Comparison of ENCODE assay signal across 24 cellular contexts in the genomic region with DNA sequence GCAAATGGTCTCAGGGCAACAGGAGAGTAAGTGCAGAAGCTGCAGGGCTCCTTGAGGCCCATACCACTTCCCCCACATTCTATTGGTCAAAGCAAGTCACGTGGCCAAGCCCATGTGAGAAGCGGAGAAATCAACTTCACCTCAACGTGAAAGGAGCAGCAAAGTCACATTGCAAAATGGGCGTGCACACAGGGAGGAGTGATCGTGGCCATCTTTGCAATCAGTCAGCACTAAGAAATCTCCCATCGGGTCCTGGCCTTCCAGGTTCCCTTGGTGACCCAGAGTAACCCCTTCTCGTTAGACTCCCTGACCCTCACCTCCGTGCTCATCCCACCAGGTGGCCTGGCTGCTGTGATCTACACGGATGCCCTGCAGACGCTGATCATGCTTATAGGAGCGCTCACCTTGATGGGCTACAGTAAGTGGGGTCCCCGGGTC. TPM values are rescaled to one million over a fixed set of nuclear protein-coding genes. Genes with fewer than 3 reads are reported as not detected.
DNase-seq lines count a peak whose midpoint lies in the region; ATAC-seq and TF ChIP-seq lines count a peak whose summit lies in the region.
"Had no signal": no experiment of that assay in that cellular context is flagged by ENCODE, and none has a peak within 500 bp of the region (broad histone marks: within the 10 kb centered on the region; RNA-seq: fewer than 3 reads in every experiment).

No MANE protein-coding gene starts in this region.

- H3K4me1 ChIP-seq in Karpas-422 (ENCODE audit: low read length) (no peaks in the 10 kb centered on the region), iPS DF 6.9 (ENCODE audit: control insufficient read depth, insufficient read depth, low read length) (no peaks in the 10 kb centered on the region; the same call in 1 of the 2 replicates)

- no peak for TF ChIP-seq CTCF in GM10248 (IDR thresholded peaks at IDR 0.05; ENCODE audit: control extremely low read depth, extremely low read depth, low read depth, missing control alignments)

- H2AFZ ChIP-seq in Karpas-422 (ENCODE audit: low read length) = 0 out of 2 replicates have a peak overlapping the region, but pooled peaks have one; percentile 49

- H3K27ac ChIP-seq in Karpas-422 (ENCODE audit: low read length) (no peak overlapping the region), iPS DF 6.9 (ENCODE audit: low read length) (no peak overlapping the region)

- H3K36me3 ChIP-seq in Karpas-422 (ENCODE audit: insufficient read depth, low read length) (no peaks in the 10 kb centered on the region), iPS DF 6.9 (ENCODE audit: control insufficient read depth, insufficient read depth, low read length) (no peaks in the 10 kb centered on the region)

- no peak overlapping the region for H3K4me2 ChIP-seq in Karpas-422 (ENCODE audit: low read depth, low read length, poor library complexity, severe bottlenecking)

- no CpG with 5 or more reads among the region's 12 CpGs for WGBS in iPS DF 6.9 (ENCODE audit: insufficient coverage, insufficient read length)

- no peaks in the 10 kb centered on the region for H4K20me1 ChIP-seq in Karpas-422 (ENCODE audit: insufficient read depth, low read depth, low read length)

- POLR2A ChIA-PET in GM10248 (lab: Yijun Ruan, JAX) = no interaction called here

- in situ Hi-C loops in SK-MEL-5 (cut with HindIII; ENCODE audit: low pct_unique_long_range_greater_than_20kb, low sequenced_read_pairs) = no loop called here

- no peak overlapping the region for H3K4me3 ChIP-seq in Karpas-422 (ENCODE audit: low read length)
- no peak overlapping the region for H3K4me3 ChIP-seq in iPS DF 6.9 (ENCODE audit: low read length)

- H3K9me2 ChIP-seq in Karpas-422 (replicated peaks; ENCODE audit: insufficient read depth, low read length) = no peaks in the 10 kb centered on the region

- CTCF ChIA-PET in GM10248 (lab: Yijun Ruan, JAX) = no interaction called here

- peak; percentile 6 for DNase-seq in ELF-1 (ENCODE audit: low read depth, low spot score)
- DNase-seq in Karpas-422 = peak; percentile 77
- peak; percentile 19 for DNase-seq in SK-MEL-5 (ENCODE audit: low read depth, low spot score)
- DNase-seq in iPS DF 6.9 (ENCODE audit: low read depth, low spot score) = peak; percentile 9
- DNase-seq in sciatic nerve (ENCODE audit: low spot score) = no peak
- DNase-seq in activated naive CD4-positive, alpha-beta T cell treated with Interleukin-2 at 50 U/mL for 16 hours = no peak
- DNase-seq in GM10248 (ENCODE audit: extremely low spot score) = no peak
- DNase-seq: activated CD4-positive, alpha-beta memory T cell treated with anti-CD3 and anti-CD28 coated beads, Interleukin-2, amount 10 ng/mL, durations not matched to agents 7 days and 5 days; activated CD8-positive, alpha-beta memory T cell treated with anti-CD3 and anti-CD28 coated beads, Interleukin-2, amount 50 U/mL, for 4 hours; activated naive CD4-positive, alpha-beta T cell; central memory CD4-positive, alpha-beta T cell; cortex of kidney; DMS153; effector memory CD8-positive, alpha-beta T cell; kidney; NCI-H1436; NCI-H2081; NCI-H345; NCI-H774; right cardiac atrium; stimulated activated naive CD8-positive, alpha-beta T cell treated with anti-CD3 and anti-CD28 coated beads, Interleukin-15, amount 100 ng/mL, for 72 hours; T-helper 17 cell had no signal

- intact Hi-C loops in sciatic nerve (cut with DNase I) = no loop called here

- H3K9me3 ChIP-seq in Karpas-422 (ENCODE audit: low read length) (no peaks in the 10 kb centered on the region), iPS DF 6.9 (ENCODE audit: control insufficient read depth, insufficient read depth, low read length) (no peaks in the 10 kb centered on the region)

- no peak overlapping the region for H3K9ac ChIP-seq in Karpas-422 (ENCODE audit: low read length)

- ATAC-seq in sciatic nerve = no peak
- ATAC-seq in activated CD4-positive, CD25-positive, alpha-beta regulatory T cell treated with anti-CD3 and anti-CD28 coated beads, Interleukin-2, amount 50 U/mL, for 24 hours = no peak
- ATAC-seq: effector memory CD8-positive, alpha-beta T cell; right cardiac atrium; stimulated activated naive CD8-positive, alpha-beta T cell treated with anti-CD3 and anti-CD28 coated beads, Interleukin-15, amount 100 ng/mL, for 72 hours; T-helper 17 cell had no signal

- H3K27me3 ChIP-seq in Karpas-422 (ENCODE audit: low read length) = no peaks in the 10 kb centered on the region
- no peaks in the 10 kb centered on the region for H3K27me3 ChIP-seq in iPS DF 6.9 (ENCODE audit: control insufficient read depth, insufficient read depth, low read length)

- no peaks in the 10 kb centered on the region for H3K79me2 ChIP-seq in Karpas-422 (ENCODE audit: low read length)

RNA-seq across cellular contexts. Expression of a gene that starts 38.0 kb away (rescaled TPM):
- total RNA-seq in Karpas-422 (2014; rRNA removed; shearing (Covaris generic); ENCODE audit: low replicate concordance) = 0.11 and 0.15 TPM in 2 replicates
- 0.05 TPM in 1 of 2 replicates, not detected in the other for total RNA-seq in SK-MEL-5 (2014; rRNA removed; shearing (Covaris generic))
- not detected in 2 replicates for polyA plus RNA-seq in SK-MEL-5 (2015; cell fraction: cytosol; rRNA removed)
- polyA plus RNA-seq in SK-MEL-5 (2015; cell fraction: nucleus; rRNA removed) = 0.19 and 0.43 TPM in 2 replicates
- not detected for total RNA-seq in sciatic nerve
- total RNA-seq: activated CD4-positive, alpha-beta memory T cell treated with anti-CD3 and anti-CD28 coated beads, Interleukin-2, amount 10 ng/mL, durations not matched to agents 7 days and 5 days; posterior vena cava; right cardiac atrium had no signal

Comparison
In these comparisons a context has a peak if more than half of its experiments do, and no peak if none do; other contexts are left out.
1. DNase-seq: peak in ELF-1 (single experiment), Karpas-422 (single experiment), SK-MEL-5 (single experiment) and iPS DF 6.9 (single experiment); none in sciatic nerve (single experiment), activated naive CD4-positive, alpha-beta T cell treated with Interleukin-2 at 50 U/mL for 16 hours (single experiment) and GM10248 (single experiment).